ENCODE assay signal across 27 cellular contexts in the genomic region with DNA sequence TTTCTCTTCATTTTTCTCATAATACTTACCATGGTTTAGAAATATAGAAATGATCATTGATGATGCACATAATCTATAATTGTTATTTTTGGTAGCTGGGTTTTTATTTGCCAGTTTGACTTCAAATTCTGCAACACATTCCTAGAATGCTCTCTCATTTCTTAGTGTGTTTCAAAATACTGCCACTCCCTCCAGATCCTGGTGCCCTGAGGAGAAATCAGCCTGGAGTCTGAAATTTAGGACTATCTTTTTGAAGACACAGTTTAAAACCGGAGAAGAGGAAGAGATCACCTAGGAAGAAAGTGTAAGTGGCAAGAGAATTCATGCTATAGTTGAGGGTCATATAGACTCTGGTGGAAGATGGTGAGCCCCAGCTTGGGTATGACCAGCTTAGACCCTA. TPM values are rescaled to one million over a fixed set of nuclear protein-coding genes. Genes with fewer than 3 reads are reported as not detected.
"Had no signal": no experiment of that assay in that cellular context is flagged by ENCODE, and none has a peak within 500 bp of the region (broad histone marks: within the 10 kb centered on the region; RNA-seq: fewer than 3 reads in every experiment).

No MANE protein-coding gene starts in this region.

- DNase-seq: naive B cell; natural killer cell; occipital lobe; ovary; posterior cingulate gyrus; psoas muscle; right cardiac atrium; right lobe of liver; sigmoid colon; small intestine; stimulated activated CD4-positive, alpha-beta T cell treated with anti-CD3 and anti-CD28 coated beads, Interleukin-15, amount 100 ng/mL, for 24 hours; stimulated activated CD4-positive, alpha-beta T cell treated with anti-CD3 and anti-CD28 coated beads, Interleukin-2, amount 100 ng/mL, for 24 hours; stimulated activated CD4-positive, alpha-beta T cell treated with anti-CD3 and anti-CD28 coated beads, Interleukin-2, amount 100 ng/mL, for 48 hours; stimulated activated CD4-positive, alpha-beta T cell treated with anti-CD3 and anti-CD28 coated beads, Interleukin-4, amount 100 ng/mL, for 24 hours; stimulated activated naive B cell treated with anti-CD40 and anti-IgM and Interleukin-4, amounts not matched to agents 10 μg/mL and 1 μg/mL and 100 μg/mL, for 72 hours; stimulated activated naive CD4-positive, alpha-beta T cell treated with Interleukin-2 at 50 U/mL for 16 hours; stomach; thyroid gland; transverse colon; upper lobe of left lung had no signal

- FAIRE-seq: small intestine, urothelium cell line had no signal

- H3K27ac ChIP-seq: neural progenitor cell, ovary, parathyroid adenoma, psoas muscle, right lobe of liver, sigmoid colon, stomach, thoracic aorta, thyroid gland, transverse colon, upper lobe of left lung, vagina had no signal

- ATAC-seq: natural killer cell; psoas muscle; right cardiac atrium; right lobe of liver; stimulated activated effector memory CD8-positive, alpha-beta T cell treated with anti-CD3 and anti-CD28 coated beads, Interleukin-12 subunit alpha, Interleukin-12 subunit beta, amount 100 ng/mL, for 72 hours; stimulated activated naive B cell treated with anti-CD40 and anti-IgM and Interleukin-4, amounts not matched to agents 10 μg/mL and 1 μg/mL and 100 μg/mL, for 72 hours had no signal

- H3K4me2 ChIP-seq: neural progenitor cell had no signal

- H2AFZ ChIP-seq: neural progenitor cell, parathyroid adenoma had no signal

- H3K9me3 ChIP-seq: ovary, psoas muscle, right lobe of liver, stomach, thoracic aorta, thyroid gland, transverse colon, upper lobe of left lung, vagina had no signal

- H3K4me1 ChIP-seq: neural progenitor cell, parathyroid adenoma, psoas muscle, right lobe of liver, sigmoid colon, stomach, thyroid gland, transverse colon, upper lobe of left lung, vagina had no signal

- H3K36me3 ChIP-seq: neural progenitor cell, ovary, right lobe of liver, sigmoid colon, stomach, thoracic aorta, thyroid gland, transverse colon, upper lobe of left lung, vagina had no signal

- H3K27me3 ChIP-seq: neural progenitor cell, ovary, right lobe of liver, sigmoid colon, stomach, thyroid gland, transverse colon, upper lobe of left lung, vagina had no signal

- H3K9ac ChIP-seq: neural progenitor cell, parathyroid adenoma had no signal

- H3K79me2 ChIP-seq: parathyroid adenoma had no signal

- H3K4me3 ChIP-seq: neural progenitor cell, ovary, psoas muscle, right lobe of liver, sigmoid colon, stomach, thoracic aorta, thyroid gland, transverse colon, upper lobe of left lung, vagina had no signal

RNA-seq across cellular contexts. Expression of gene TAF11L14, which starts 57.5 kb away (rescaled TPM):
- polyA plus RNA-seq: neural cell, ovary, psoas muscle, right cardiac atrium, sigmoid colon, small intestine, stomach had no signal

RNA-seq across cellular contexts. Expression of gene TAF11L13, which starts 59.9 kb away (rescaled TPM):
- polyA plus RNA-seq: neural cell, ovary, psoas muscle, right cardiac atrium, sigmoid colon, small intestine, stomach had no signal
